ENCODE assay signal across 30 cellular contexts in the genomic region with DNA sequence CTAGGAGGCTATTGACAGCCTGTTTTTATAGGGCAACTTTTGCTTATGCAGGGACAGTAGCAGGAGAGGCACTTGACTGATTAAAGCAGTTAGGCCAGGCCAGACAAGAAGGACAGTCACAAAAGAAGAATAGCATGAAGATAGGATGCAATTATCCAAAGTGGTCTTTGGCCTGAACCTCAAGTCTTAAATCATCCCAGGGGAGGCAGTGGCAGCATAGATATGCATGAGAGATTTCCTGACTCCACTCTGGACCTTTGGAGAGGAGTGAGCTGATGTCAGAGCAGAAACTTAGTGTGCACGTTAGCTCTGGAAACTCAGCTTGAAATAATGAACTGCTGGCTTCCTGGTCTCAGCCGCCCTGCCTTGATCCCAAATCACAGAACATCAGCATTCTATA.
"Had no signal": no experiment of that assay in that cellular context is flagged by ENCODE, and none has a peak within 500 bp of the region (broad histone marks: within the 10 kb centered on the region; RNA-seq: fewer than 3 reads in every experiment).

No MANE protein-coding gene starts in this region.

- H3K27ac ChIP-seq: colonic mucosa, esophagus muscularis mucosa, foreskin keratinocyte, gastroesophageal sphincter, heart right ventricle, neutrophil, parathyroid adenoma, right atrium auricular region, sigmoid colon, stomach, thyroid gland had no signal

- DNase-seq: central memory CD4-positive, alpha-beta T cell; colonic mucosa; effector memory CD4-positive, alpha-beta T cell; foreskin keratinocyte; glutamatergic neuron; heart right ventricle; hippocampal formation; immature natural killer cell; left colon; left ventricle myocardium superior; mucosa of descending colon; naive thymus-derived CD4-positive, alpha-beta T cell; sigmoid colon; stimulated activated CD4-positive, alpha-beta T cell treated with anti-CD3 and anti-CD28 coated beads, Interleukin-2, amount 100 ng/mL, for 24 hours; stimulated activated CD4-positive, alpha-beta T cell treated with anti-CD3 and anti-CD28 coated beads, Interleukin-4, amount 100 ng/mL, for 24 hours; stimulated activated naive CD4-positive, alpha-beta T cell treated with Interleukin-2 at 50 U/mL for 16 hours; stomach; thyroid gland; trophoblast cell had no signal

- H3K9me3 Mint-ChIP-seq: dendritic cell treated with granulocyte-macrophage colony-stimulating factor and Interleukin-4, amounts not matched to agents 40 ng/mL and 50 ng/mL, for 4 days; memory B cell; mesothelial cell of epicardium had no signal

- H3K9me3 ChIP-seq: colonic mucosa, heart right ventricle, mucosa of descending colon, neutrophil, right atrium auricular region, sigmoid colon, stomach, thyroid gland had no signal

- H3K36me3 Mint-ChIP-seq: immature natural killer cell; memory B cell; mesothelial cell of epicardium; stimulated activated effector memory CD8-positive, alpha-beta T cell treated with anti-CD3 and anti-CD28 coated beads, Interleukin-12 subunit alpha, Interleukin-12 subunit beta, amount 100 ng/mL, for 72 hours had no signal

- H3K27me3 Mint-ChIP-seq: dendritic cell treated with granulocyte-macrophage colony-stimulating factor and Interleukin-4, amounts not matched to agents 40 ng/mL and 50 ng/mL, for 4 days had no signal

- H3K4me3 Mint-ChIP-seq: dendritic cell treated with granulocyte-macrophage colony-stimulating factor and Interleukin-4, amounts not matched to agents 40 ng/mL and 50 ng/mL, for 4 days; immature natural killer cell; memory B cell; mesothelial cell of epicardium; stimulated activated effector memory CD8-positive, alpha-beta T cell treated with anti-CD3 and anti-CD28 coated beads, Interleukin-12 subunit alpha, Interleukin-12 subunit beta, amount 100 ng/mL, for 72 hours had no signal

- H3K27me3 ChIP-seq: colonic mucosa, esophagus muscularis mucosa, foreskin keratinocyte, gastroesophageal sphincter, neutrophil, right atrium auricular region, sigmoid colon, stomach, thyroid gland had no signal

- H3K36me3 ChIP-seq: colonic mucosa, esophagus muscularis mucosa, gastroesophageal sphincter, heart right ventricle, neutrophil, right atrium auricular region, sigmoid colon, stomach, thyroid gland had no signal

- H3K4me1 Mint-ChIP-seq: immature natural killer cell; memory B cell; stimulated activated effector memory CD8-positive, alpha-beta T cell treated with anti-CD3 and anti-CD28 coated beads, Interleukin-12 subunit alpha, Interleukin-12 subunit beta, amount 100 ng/mL, for 72 hours had no signal

- H3K27ac Mint-ChIP-seq: dendritic cell treated with granulocyte-macrophage colony-stimulating factor and Interleukin-4, amounts not matched to agents 40 ng/mL and 50 ng/mL, for 4 days; immature natural killer cell; memory B cell; mesothelial cell of epicardium; progenitor cell of endocrine pancreas; stimulated activated effector memory CD8-positive, alpha-beta T cell treated with anti-CD3 and anti-CD28 coated beads, Interleukin-12 subunit alpha, Interleukin-12 subunit beta, amount 100 ng/mL, for 72 hours had no signal

- H3K4me1 ChIP-seq: colonic mucosa, esophagus muscularis mucosa, foreskin keratinocyte, gastroesophageal sphincter, heart right ventricle, parathyroid adenoma, right atrium auricular region, sigmoid colon, stomach, thyroid gland had no signal

- H3K4me3 ChIP-seq: colonic mucosa, esophagus muscularis mucosa, gastroesophageal sphincter, heart right ventricle, lung, mucosa of descending colon, right atrium auricular region, sigmoid colon, stomach, thyroid gland had no signal
